In the genomic region with DNA sequence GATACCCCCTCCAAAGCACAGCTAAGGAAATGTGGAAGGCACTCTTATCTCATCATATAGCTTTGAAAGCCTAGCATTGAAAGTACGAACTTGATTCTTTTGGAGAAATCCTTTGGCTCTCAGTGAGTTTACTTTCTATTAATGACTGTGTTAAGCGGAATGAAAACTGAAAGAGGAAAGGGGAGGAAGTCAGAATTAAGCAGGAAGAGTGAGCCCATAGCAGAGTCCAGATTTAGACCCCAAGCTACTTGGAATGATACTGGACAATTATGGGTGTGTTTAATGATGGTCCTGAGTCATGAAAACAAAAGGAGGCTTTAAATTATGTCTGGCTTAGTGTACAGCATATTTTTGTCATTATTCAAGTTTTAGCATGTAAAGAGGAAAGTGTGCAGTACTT, we compare ENCODE assay signal across 9 cellular contexts. TPM values are rescaled to one million over a fixed set of nuclear protein-coding genes. Genes with fewer than 3 reads are reported as not detected.
DNase-seq lines count a peak whose midpoint lies in the region; ATAC-seq, FAIRE-seq and TF ChIP-seq lines count a peak whose summit lies in the region.
"Had no signal": no experiment of that assay in that cellular context is flagged by ENCODE, and none has a peak within 500 bp of the region (broad histone marks: within the 10 kb centered on the region; RNA-seq: fewer than 3 reads in every experiment).

No MANE protein-coding gene starts in this region.

- TF ChIP-seq CTCF in osteoblast (IDR thresholded peaks at IDR 0.05; ENCODE audit: extremely low read depth, low read depth, low read length): no peak

- no peak for ATAC-seq in central memory CD8-positive, alpha-beta T cell (replicated peaks; ENCODE audit: extremely low read depth, poor library complexity, severe bottlenecking)
- no peak for ATAC-seq in left lobe of liver

- peak overlapping the region; percentile 82 for H3K27ac ChIP-seq in osteoblast (ENCODE audit: low read depth, low read length)

- peaks cover 29% of the 10 kb centered on the region for H3K4me1 ChIP-seq in osteoblast (ENCODE audit: insufficient read depth, low read length)

- H3K36me3 ChIP-seq in osteoblast (ENCODE audit: insufficient read depth, low read length): no peaks in the 10 kb centered on the region

- no peaks in the 10 kb centered on the region for H3K27me3 Mint-ChIP-seq in central memory CD8-positive, alpha-beta T cell

- H3K79me2 ChIP-seq in osteoblast (ENCODE audit: insufficient read depth, low read length): peaks cover 59% of the 10 kb centered on the region

- H3K4me1 Mint-ChIP-seq in central memory CD8-positive, alpha-beta T cell: peaks cover 73% of the 10 kb centered on the region

- peak overlapping the region; percentile 36 for H3K4me3 Mint-ChIP-seq in central memory CD8-positive, alpha-beta T cell

- H3K9me3 ChIP-seq in osteoblast (ENCODE audit: low read depth, low read length): no peaks in the 10 kb centered on the region

- DNase-seq in NOMO-1 treated with DMSO at 0.1 percent for 48 hours (lab: John Stamatoyannopoulos, UW; ENCODE audit: unreplicated experiment) (peak; percentile 17), NOMO-1 treated with dmso at 0.1 percent for 144 hours (lab: John Stamatoyannopoulos, UW; ENCODE audit: unreplicated experiment) (no peak), M059J (ENCODE audit: low read depth) (peak; percentile 72), osteoblast (ENCODE audit: insufficient read length, low spot score, missing footprints) (no peak), frontal cortex (ENCODE audit: low spot score in 2 of 2) (no peak), NCI-H2196 (lab: John Stamatoyannopoulos, UW; ENCODE audit: unreplicated experiment) (no peak), left lobe of liver (ENCODE audit: low spot score) (no peak)
- DNase-seq in central memory CD8-positive, alpha-beta T cell (ENCODE audit: low spot score in 2 of 2): no peak
- DNase-seq: 8988T had no signal

- H3K4me3 ChIP-seq in osteoblast (ENCODE audit: insufficient read depth, low read length): peak overlapping the region; percentile 36

- peak overlapping the region; percentile 80 for H3K4me2 ChIP-seq in osteoblast (ENCODE audit: insufficient read depth, low read length)

- H3K9me3 Mint-ChIP-seq in central memory CD8-positive, alpha-beta T cell: no peaks in the 10 kb centered on the region

- peaks cover 3% of the 10 kb centered on the region for H4K20me1 ChIP-seq in osteoblast (ENCODE audit: insufficient read depth, low read length)

- H3K27me3 ChIP-seq in osteoblast (ENCODE audit: insufficient read depth, low read length): no peaks in the 10 kb centered on the region

- peak overlapping the region; percentile 38 for H2AFZ ChIP-seq in osteoblast (ENCODE audit: low read length)

- no peak for FAIRE-seq in frontal cortex (lab: Jason Lieb, UNC)

- peak overlapping the region; percentile 54 for H3K27ac Mint-ChIP-seq in central memory CD8-positive, alpha-beta T cell (ENCODE audit: low read depth)

- peaks cover 7% of the 10 kb centered on the region for H3K36me3 Mint-ChIP-seq in central memory CD8-positive, alpha-beta T cell (ENCODE audit: insufficient read depth)

RNA-seq across cellular contexts. Expression of gene TENT4B, which starts 42.2 kb away (rescaled TPM):
- total RNA-seq in M059J (2014; rRNA removed; shearing (Covaris generic)): 7.0 and 10.6 TPM in 2 replicates
- 8.5 and 10.1 TPM in 2 replicates for total RNA-seq in osteoblast
- total RNA-seq in frontal cortex: 27.7 TPM
- total RNA-seq in left lobe of liver: 9.3 TPM

Comparison
In these comparisons a context has a peak if more than half of its experiments do, and no peak if none do; other contexts are left out.
1. DNase-seq: peak in NOMO-1 treated with DMSO at 0.1 percent for 48 hours (single experiment) and M059J (single experiment); none in NOMO-1 treated with dmso at 0.1 percent for 144 hours (single experiment), central memory CD8-positive, alpha-beta T cell (0 of 2), osteoblast (single experiment), frontal cortex (0 of 2), NCI-H2196 (single experiment) and left lobe of liver (single experiment).